Comparison of ENCODE assay signal across 25 cellular contexts in genomic region chr7:76198202-76198601, GRCh38. TPM values are rescaled to one million over a fixed set of nuclear protein-coding genes. Genes with fewer than 3 reads are reported as not detected.
"Had no signal": no experiment of that assay in that cellular context is flagged by ENCODE, and none has a peak within 500 bp of the region (broad histone marks: within the 10 kb centered on the region; RNA-seq: fewer than 3 reads in every experiment).

No MANE protein-coding gene starts in this region.

- H3K9me3 ChIP-seq: MG63 had no signal

- H3K27me3 ChIP-seq: brain microvascular endothelial cell, MG63, SJSA1 had no signal

- H3K4me3 ChIP-seq: cardiac muscle cell, MG63, SJSA1 had no signal

- H3K27ac ChIP-seq: brain microvascular endothelial cell, cardiac muscle cell, SJSA1 had no signal

- FAIRE-seq: RCC 7860 had no signal

- H3K36me3 ChIP-seq: brain microvascular endothelial cell, cardiac muscle cell, MG63, SJSA1 had no signal

- DNase-seq: activated CD4-positive, alpha-beta memory T cell treated with anti-CD3 and anti-CD28 coated beads for 36 hours; activated CD4-positive, alpha-beta T cell treated with anti-CD3 and anti-CD28 coated beads, Interleukin-2, amount 10 ng/mL, durations not matched to agents 7 days and 5 days; activated CD4-positive, CD25-positive, alpha-beta regulatory T cell; activated CD8-positive, alpha-beta memory T cell treated with anti-CD3 and anti-CD28 coated beads for 24 hours; activated gamma-delta T cell; activated naive CD4-positive, alpha-beta T cell treated with anti-CD3 and anti-CD28 coated beads for 36 hours; activated naive CD8-positive, alpha-beta T cell treated with anti-CD3 and anti-CD28 coated beads for 36 hours; activated T-cell treated with anti-CD3 and anti-CD28 coated beads, Interleukin-2, amount 50 U/mL, for 48 hours; brain microvascular endothelial cell; MG63; MV-4-11; NCI-H1105 treated with DMSO at 0.1 percent for 48 hours; NCI-H1436 treated with DMSO at 0.1 percent for 48 hours; NCI-H187; NCI-H2081; NCI-H446; NCI-H524; PC-3; SHP77; SW 1271 had no signal

- ATAC-seq: activated T-helper 17 cell treated with anti-CD3 and anti-CD28 coated beads, Interleukin-2, amount 50 U/mL, for 72 hours; PC-3; SK-N-SH treated with all-trans-retinoic acid at 6 μM for 48 hours had no signal

RNA-seq across cellular contexts. Expression of gene SRRM3, which starts 3.5 kb away (rescaled TPM):
- total RNA-seq: activated CD4-positive, alpha-beta memory T cell treated with anti-CD3 and anti-CD28 coated beads for 36 hours; activated CD4-positive, alpha-beta T cell treated with anti-CD3 and anti-CD28 coated beads, Interleukin-2, amount 10 ng/mL, durations not matched to agents 7 days and 5 days; activated naive CD4-positive, alpha-beta T cell treated with anti-CD3 and anti-CD28 coated beads for 36 hours; activated naive CD8-positive, alpha-beta T cell treated with anti-CD3 and anti-CD28 coated beads for 36 hours had no signal
